Comparison of ENCODE assay signal across 11 cellular contexts in the genomic region with DNA sequence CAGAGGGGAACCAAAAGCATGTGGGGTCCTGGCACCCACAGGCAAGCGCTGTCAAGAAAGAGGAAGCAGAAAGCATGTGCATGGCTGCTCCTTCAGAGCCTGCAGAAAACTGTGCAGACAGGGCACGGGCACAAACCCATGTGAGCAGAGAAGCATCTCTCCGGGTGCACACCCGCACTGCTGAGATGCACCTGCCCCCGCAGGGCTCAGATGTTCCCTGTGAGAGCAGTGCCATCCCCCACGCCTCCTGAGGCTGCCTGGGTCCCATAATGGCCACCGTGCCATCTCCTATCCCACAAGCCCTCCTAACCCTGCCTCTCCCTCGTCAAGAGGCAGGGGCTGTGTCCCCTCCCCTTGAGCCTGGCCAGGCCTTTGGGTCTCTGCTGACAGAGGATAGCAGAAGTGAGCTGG. TPM values are rescaled to one million over a fixed set of nuclear protein-coding genes. Genes with fewer than 3 reads are reported as not detected.
DNase-seq lines count a peak whose midpoint lies in the region; ATAC-seq and TF ChIP-seq lines count a peak whose summit lies in the region.
"Had no signal": no experiment of that assay in that cellular context is flagged by ENCODE, and none has a peak within 500 bp of the region (broad histone marks: within the 10 kb centered on the region; RNA-seq: fewer than 3 reads in every experiment).

No MANE protein-coding gene starts in this region.

- H3K4me3 Mint-ChIP-seq in naive thymus-derived CD4-positive, alpha-beta T cell = peak overlapping the region in 4 of 10 donors; percentile 2 to 57 (median 18)
- H3K4me3 Mint-ChIP-seq in activated T-helper 17 cell treated with anti-CD3 and anti-CD28 coated beads, Interleukin-2, amount 50 U/mL, for 72 hours = no peak overlapping the region
- H3K4me3 Mint-ChIP-seq: HFFc6 had no signal

- CTCF ChIA-PET in naive thymus-derived CD4-positive, alpha-beta T cell (lab: Charles Lee) = no interaction called here

- peaks cover 0 to 31% (median 12%) of the 10 kb centered on the region in 4 donors for H3K4me1 ChIP-seq in Peyer's patch
- peaks cover 0 to 21% of the 10 kb centered on the region in 2 donors for H3K4me1 ChIP-seq in naive thymus-derived CD4-positive, alpha-beta T cell (ENCODE audit: control insufficient read depth in 2 of 2, insufficient read depth in 2 of 2, low read length in 2 of 2)

- peaks cover 0 to 15% (median 0%) of the 10 kb centered on the region in 11 donors for H3K9me3 Mint-ChIP-seq in naive thymus-derived CD4-positive, alpha-beta T cell
- no peaks in the 10 kb centered on the region for H3K9me3 Mint-ChIP-seq in activated T-helper 17 cell treated with anti-CD3 and anti-CD28 coated beads, Interleukin-2, amount 50 U/mL, for 72 hours

- intact Hi-C loops in naive thymus-derived CD4-positive, alpha-beta T cell (cut with micrococcal nuclease) = no loop called here

- H3K27me3 Mint-ChIP-seq in naive thymus-derived CD4-positive, alpha-beta T cell = peaks cover 4 to 35% (median 13%) of the 10 kb centered on the region in 5 donors
- H3K27me3 Mint-ChIP-seq in activated T-helper 17 cell treated with anti-CD3 and anti-CD28 coated beads, Interleukin-2, amount 50 U/mL, for 72 hours = peaks cover 4% of the 10 kb centered on the region

- peak overlapping the region in 2 of 4 donors; percentile 86 to 91 for H3K27ac ChIP-seq in Peyer's patch
- no peak overlapping the region for H3K27ac ChIP-seq in naive thymus-derived CD4-positive, alpha-beta T cell (ENCODE audit: low read depth, low read length)

- DNase-seq in GM12865 (ENCODE audit: low read depth) (peak; percentile 56), H7 (peak; percentile 54), Peyer's patch (peak in 2 of 3 donors; percentile 85 to 90)
- peak in 2 of 9 donors; percentile 23 for DNase-seq in naive thymus-derived CD4-positive, alpha-beta T cell
- DNase-seq in activated naive CD4-positive, alpha-beta T cell (lab: John Stamatoyannopoulos, UW) = no peak
- no peak for DNase-seq in NK-92 treated with Interleukin-12 subunit alpha and Interleukin-12 subunit beta, amount 100 ng/mL, for 24 hours (lab: John Stamatoyannopoulos, UW)
- DNase-seq: activated T-cell treated with anti-CD3 and anti-CD28 coated beads, Interleukin-2, amount 50 U/mL, for 48 hours; HFFc6 had no signal

- peak overlapping the region in 3 of 9 donors; percentile 36 to 84 (median 73) for H3K27ac Mint-ChIP-seq in naive thymus-derived CD4-positive, alpha-beta T cell
- no peak overlapping the region for H3K27ac Mint-ChIP-seq in activated T-helper 17 cell treated with anti-CD3 and anti-CD28 coated beads, Interleukin-2, amount 50 U/mL, for 72 hours
- H3K27ac Mint-ChIP-seq: HFFc6 had no signal

- H3K4me1 Mint-ChIP-seq in naive thymus-derived CD4-positive, alpha-beta T cell = peaks cover 2 to 47% (median 30%) of the 10 kb centered on the region in 7 donors
- H3K4me1 Mint-ChIP-seq in activated T-helper 17 cell treated with anti-CD3 and anti-CD28 coated beads, Interleukin-2, amount 50 U/mL, for 72 hours = no peaks in the 10 kb centered on the region

- no peak overlapping the region for H3K4me3 ChIP-seq in GM12865 (ENCODE audit: low read depth, low read length)
- H3K4me3 ChIP-seq in H7 (ENCODE audit: insufficient read depth, low read depth, low read length) = no peak overlapping the region
- peak overlapping the region in 1 of 4 donors; percentile 6 for H3K4me3 ChIP-seq in Peyer's patch
- H3K4me3 ChIP-seq in naive thymus-derived CD4-positive, alpha-beta T cell (ENCODE audit: low read length) = no peak overlapping the region

- H3K27me3 ChIP-seq in H7 (ENCODE audit: control insufficient read depth, insufficient read depth, low read length) (no peaks in the 10 kb centered on the region), Peyer's patch (no peaks in the 10 kb centered on the region)
- H3K27me3 ChIP-seq in naive thymus-derived CD4-positive, alpha-beta T cell (ENCODE audit: control insufficient read depth in 2 of 2, insufficient read depth in 2 of 2, low read length in 2 of 2) = no peaks in the 10 kb centered on the region

- TF ChIP-seq POLR2A in Peyer's patch (IDR thresholded peaks at IDR 0.05) = no peak

- no peak for TF ChIP-seq CTCF in GM12865 (IDR thresholded peaks at IDR 0.05; ENCODE audit: insufficient read depth, low read depth, low read length, missing control alignments)
- TF ChIP-seq CTCF in Peyer's patch (IDR thresholded peaks at IDR 0.05) = no peak

- H3K36me3 ChIP-seq in H7 (replicated peaks; ENCODE audit: control insufficient read depth, insufficient read depth, low read length) (no peaks in the 10 kb centered on the region), Peyer's patch (no peaks in the 10 kb centered on the region)
- no peaks in the 10 kb centered on the region for H3K36me3 ChIP-seq in naive thymus-derived CD4-positive, alpha-beta T cell (ENCODE audit: control insufficient read depth in 2 of 3, insufficient read depth in 3 of 3, low read length in 3 of 3)

- POLR2A ChIA-PET in naive thymus-derived CD4-positive, alpha-beta T cell (lab: Charles Lee) = interaction anchor here (0.7 to 2.0 kb wide), 3 partner anchors 9 to 639 kb away, joined by 3 to 5 read pairs (median 4); no protein-coding TSS in a partner anchor

- H3K36me3 Mint-ChIP-seq in naive thymus-derived CD4-positive, alpha-beta T cell = peaks cover 0 to 2% (median 0%) of the 10 kb centered on the region in 5 donors
- no peaks in the 10 kb centered on the region for H3K36me3 Mint-ChIP-seq in activated T-helper 17 cell treated with anti-CD3 and anti-CD28 coated beads, Interleukin-2, amount 50 U/mL, for 72 hours (ENCODE audit: low read depth)

- no peaks in the 10 kb centered on the region for H3K9me3 ChIP-seq in Peyer's patch
- H3K9me3 ChIP-seq in naive thymus-derived CD4-positive, alpha-beta T cell (ENCODE audit: control insufficient read depth in 2 of 3, low read length in 3 of 3) = no peaks in the 10 kb centered on the region

- peak; percentile 65 for ATAC-seq in naive thymus-derived CD4-positive, alpha-beta T cell
- ATAC-seq in HG03095 (IDR thresholded peaks at IDR 0.05; ENCODE audit: unreplicated experiment) = no peak
- no peak for ATAC-seq in activated T-helper 17 cell treated with anti-CD3 and anti-CD28 coated beads, Interleukin-2, amount 50 U/mL, for 72 hours (replicated peaks)

RNA-seq across cellular contexts. Expression of a gene that starts 32.3 kb away (rescaled TPM):
- 62.8 and 78.6 TPM in 2 replicates for total RNA-seq in H7 (2014; rRNA removed; shearing (Covaris generic))
- 100 to 1,000 TPM; 137 to 287 (median 203) TPM for total RNA-seq in Peyer's patch
- total RNA-seq in naive thymus-derived CD4-positive, alpha-beta T cell = 100 to 1,000 TPM in 2 of 5 experiments, 10 to 100 TPM in 3; 65.0 to 140 (median 95.5) TPM
- 10 to 100 TPM in 1 of 2 donors, 1 to 10 TPM in 1; 5.8 to 12.4 TPM for polyA plus RNA-seq in naive thymus-derived CD4-positive, alpha-beta T cell
- 10 to 100 TPM; 61.9 to 87.8 TPM for total RNA-seq in activated T-helper 17 cell treated with anti-CD3 and anti-CD28 coated beads, Interleukin-2, amount 50 U/mL, for 72 hours

RNA-seq across cellular contexts. Expression of a gene that starts 52.5 kb away (rescaled TPM):
- total RNA-seq in H7 (2014; rRNA removed; shearing (Covaris generic)) = 1.9 and 3.2 TPM in 2 replicates
- total RNA-seq in Peyer's patch = 1 to 10 TPM in 2 of 4 donors, under 1 TPM in 1, not detected in 1; 0.54 to 3.1 (median 1.7) TPM
- under 1 TPM in 1 of 5 experiments, not detected in 4; 0.15 TPM for total RNA-seq in naive thymus-derived CD4-positive, alpha-beta T cell
- not detected for polyA plus RNA-seq in naive thymus-derived CD4-positive, alpha-beta T cell
- total RNA-seq in activated T-helper 17 cell treated with anti-CD3 and anti-CD28 coated beads, Interleukin-2, amount 50 U/mL, for 72 hours = under 1 TPM in 1 of 2 donors, not detected in 1; 0.26 TPM
- total RNA-seq: HFFc6, MCF 10A had no signal

Comparison
In these comparisons a context has a peak if more than half of its experiments do, and no peak if none do; other contexts are left out.
1. DNase-seq: peak in GM12865 (single experiment), H7 (single experiment) and Peyer's patch (2 of 3); none in activated naive CD4-positive, alpha-beta T cell (0 of 4) and NK-92 treated with Interleukin-12 subunit alpha and Interleukin-12 subunit beta, amount 100 ng/mL, for 24 hours (single experiment).